Comparison of ENCODE assay signal across 9 cellular contexts in genomic region chr2:237864940-237865622, GRCh38. TPM values are rescaled to one million over a fixed set of nuclear protein-coding genes. Genes with fewer than 3 reads are reported as not detected.
DNase-seq lines count a peak whose midpoint lies in the region; FAIRE-seq and TF ChIP-seq lines count a peak whose summit lies in the region.
"Had no signal": no experiment of that assay in that cellular context is flagged by ENCODE, and none has a peak within 500 bp of the region (broad histone marks: within the 10 kb centered on the region; RNA-seq: fewer than 3 reads in every experiment).

No MANE protein-coding gene starts in this region.

- peaks cover 3% of the 10 kb centered on the region for H3K27me3 ChIP-seq in fibroblast of lung (ENCODE audit: control insufficient read depth, insufficient read depth, low read length)

- H3K27ac ChIP-seq in fibroblast of lung (ENCODE audit: insufficient read depth, low read length) = no peak overlapping the region

- H3K4me3 ChIP-seq in fibroblast of lung (replicated peaks in 1 of 4; ENCODE audit: control extremely low read depth in 1 of 4, insufficient read depth in 1 of 4, low read depth in 3 of 4, low read length in 4 of 4) = no peak overlapping the region

- H3K27ac Mint-ChIP-seq in Calu3 (ENCODE audit: unreplicated experiment) (peak overlapping the region; percentile 79), osteocyte (ENCODE audit: unreplicated experiment) (peak overlapping the region; percentile 96)

- no peak overlapping the region for H3K4me2 ChIP-seq in fibroblast of lung (ENCODE audit: extremely low read depth, insufficient read depth, low read length)

- CTCF ChIA-PET in Calu3 (lab: Charles Lee) = interaction anchor here (0.6 kb wide), 1 partner anchor 97 kb away, joined by 5 read pairs; no protein-coding TSS in a partner anchor

- no peak overlapping the region for H3K9ac ChIP-seq in fibroblast of lung (ENCODE audit: insufficient read depth, low read length)

- no peak for FAIRE-seq in RCC 7860 (lab: Jason Lieb, UNC)

- peak overlapping the region; percentile 36 for H3K4me3 Mint-ChIP-seq in Calu3 (ENCODE audit: low read depth, unreplicated experiment)
- peak overlapping the region; percentile 35 for H3K4me3 Mint-ChIP-seq in osteocyte (ENCODE audit: unreplicated experiment)

- H3K36me3 Mint-ChIP-seq in Calu3 (ENCODE audit: insufficient read depth, unreplicated experiment) (peaks cover 26% of the 10 kb centered on the region), osteocyte (ENCODE audit: unreplicated experiment) (no peaks in the 10 kb centered on the region)

- BruUV-seq in Calu3 (replicated peaks; lab: Mats Ljungman, UMichigan) = no TSS peak

- H3K4me1 Mint-ChIP-seq in Calu3 (ENCODE audit: low read depth, unreplicated experiment) (peaks cover 72% of the 10 kb centered on the region), osteocyte (ENCODE audit: unreplicated experiment) (peaks cover 82% of the 10 kb centered on the region)

- H2AFZ ChIP-seq in fibroblast of lung (ENCODE audit: low read length) = no peak overlapping the region

- no peaks in the 10 kb centered on the region for H3K9me3 ChIP-seq in fibroblast of lung (ENCODE audit: control insufficient read depth, insufficient read depth, low read depth, low read length)

- H3K27me3 Mint-ChIP-seq in Calu3 (ENCODE audit: unreplicated experiment) (no peaks in the 10 kb centered on the region), osteocyte (ENCODE audit: unreplicated experiment) (no peaks in the 10 kb centered on the region)

- peak; percentile 55 for DNase-seq in Calu3
- DNase-seq in RCC 7860 (ENCODE audit: low spot score) = peak; percentile 68
- DNase-seq in fibroblast of lung (ENCODE audit: low read depth in 2 of 2) = peak; percentile 31 to 87
- DNase-seq in osteocyte (ENCODE audit: extremely low spot score, unreplicated experiment) = peak; percentile 67
- DNase-seq in DMS 273 (lab: John Stamatoyannopoulos, UW; ENCODE audit: unreplicated experiment) = no peak
- no peak for DNase-seq in erythroblast (lab: John Stamatoyannopoulos, UW)
- DNase-seq in NCI-H1436 treated with DMSO at 0.1 percent for 48 hours (lab: John Stamatoyannopoulos, UW) = no peak
- DNase-seq in stimulated activated CD4-positive, alpha-beta T cell treated with anti-CD3 and anti-CD28 coated beads, Interleukin-4, amount 100 ng/mL, for 4 hours = no peak
- DNase-seq: NCI-H2171 treated with DMSO at 0.1 percent for 48 hours had no signal

- H3K9me3 Mint-ChIP-seq in Calu3 (ENCODE audit: low read depth, unreplicated experiment) (no peaks in the 10 kb centered on the region), osteocyte (ENCODE audit: unreplicated experiment) (no peaks in the 10 kb centered on the region)

- no peaks in the 10 kb centered on the region for H3K79me2 ChIP-seq in fibroblast of lung (ENCODE audit: control insufficient read depth, insufficient read depth, low read length)

- H3K4me1 ChIP-seq in fibroblast of lung (ENCODE audit: control insufficient read depth, extremely low read depth, insufficient read depth, low read length) = peaks cover 11% of the 10 kb centered on the region

- H4K20me1 ChIP-seq in fibroblast of lung (ENCODE audit: control insufficient read depth, extremely low read depth, insufficient read depth, low read length) = no peaks in the 10 kb centered on the region

- TF ChIP-seq POLR2A in erythroblast (IDR thresholded peaks at IDR 0.05; ENCODE audit: low read length) = no peak

- H3K36me3 ChIP-seq in fibroblast of lung (ENCODE audit: control insufficient read depth, insufficient read depth, low read length) = no peaks in the 10 kb centered on the region

- intact Hi-C loops in Calu3 (cut with micrococcal nuclease; ENCODE audit: unreplicated experiment) = loop anchor here (10.0 kb wide), 1 partner anchor 60 kb away; no protein-coding TSS in a partner anchor

- TF ChIP-seq CTCF in Calu3 (IDR thresholded peaks at IDR 0.05; ENCODE audit: unreplicated experiment) (no peak), fibroblast of lung (conservative IDR thresholded peaks at IDR 0.05 in 1 of 2, IDR thresholded peaks at IDR 0.05 in 1 of 2; ENCODE audit: low read depth in 1 of 2, low read length in 2 of 2) (no peak), osteocyte (IDR thresholded peaks at IDR 0.05) (no peak)

RNA-seq across cellular contexts. Expression of gene RAMP1, which starts 5.7 kb away (rescaled TPM):
- 9.6 and 9.8 TPM in 2 replicates for total RNA-seq in Calu3 (2022)
- 16.0 and 16.4 TPM in 2 replicates for total RNA-seq in fibroblast of lung
- 3.2 and 3.3 TPM in 2 replicates for polyA plus RNA-seq in fibroblast of lung
- polyA plus RNA-seq in fibroblast of lung (2012) = 7.1 and 11.1 TPM in 2 replicates
- polyA minus RNA-seq in fibroblast of lung (ENCODE audit: low replicate concordance) = 1.6 and 3.4 TPM in 2 replicates
- total RNA-seq in osteocyte = 87.9 and 93.4 TPM in 2 replicates

Comparison
In these comparisons a context has a peak if more than half of its experiments do, and no peak if none do; other contexts are left out.
1. DNase-seq: peak in Calu3 (single experiment), RCC 7860 (single experiment), fibroblast of lung (2 of 2) and osteocyte (single experiment); none in DMS 273 (single experiment), erythroblast (0 of 2), NCI-H1436 treated with DMSO at 0.1 percent for 48 hours (single experiment) and stimulated activated CD4-positive, alpha-beta T cell treated with anti-CD3 and anti-CD28 coated beads, Interleukin-4, amount 100 ng/mL, for 4 hours (0 of 2).